In genomic region chr19:40571005-40571318, GRCh38 we compare ENCODE assay signal across 8 cellular contexts. TPM values are rescaled to one million over a fixed set of nuclear protein-coding genes. Genes with fewer than 3 reads are reported as not detected.
DNase-seq lines count a peak whose midpoint lies in the region; ATAC-seq and TF ChIP-seq lines count a peak whose summit lies in the region.

No MANE protein-coding gene starts in this region.

- H3K9me3 ChIP-seq in iPS-18a (ENCODE audit: control insufficient read depth, low read depth, low read length), result no peaks in the 10 kb centered on the region
- no peaks in the 10 kb centered on the region for H3K9me3 ChIP-seq in tibial nerve

- H3K27me3 Mint-ChIP-seq in activated T-cell treated with anti-CD3 and anti-CD28 coated beads, Interleukin-2, amount 50 U/mL, for 4 hours (ENCODE audit: low read depth), result peaks cover 27% of the 10 kb centered on the region
- H3K27me3 Mint-ChIP-seq in activated CD8-positive, alpha-beta T cell treated with anti-CD3 and anti-CD28 coated beads, Interleukin-2, amount 10 ng/mL, durations not matched to agents 7 days and 5 days (ENCODE audit: low read depth), result peaks cover 32% of the 10 kb centered on the region

- no peak for TF ChIP-seq CTCF in tibial nerve (IDR thresholded peaks at IDR 0.05)

- DNase-seq in activated T-cell treated with anti-CD3 and anti-CD28 coated beads, Interleukin-2, amount 50 U/mL, for 4 hours, result no peak
- DNase-seq in activated T-cell treated with anti-CD3 and anti-CD28 coated beads, Interleukin-2, amount 50 U/mL, for 1 hour, result no peak
- no peak for DNase-seq in activated CD8-positive, alpha-beta T cell treated with anti-CD3 and anti-CD28 coated beads, Interleukin-2, amount 10 ng/mL, durations not matched to agents 7 days and 5 days
- DNase-seq in tibial nerve (ENCODE audit: low spot score in 2 of 2) (no peak), NCI-H748 treated with DMSO at 0.1 percent for 48 hours (lab: John Stamatoyannopoulos, UW) (no peak), activated gamma-delta T cell (lab: John Stamatoyannopoulos, UW) (no peak)

- H3K9me3 Mint-ChIP-seq in activated T-cell treated with anti-CD3 and anti-CD28 coated beads, Interleukin-2, amount 50 U/mL, for 4 hours, result no peaks in the 10 kb centered on the region
- no peaks in the 10 kb centered on the region for H3K9me3 Mint-ChIP-seq in activated CD8-positive, alpha-beta T cell treated with anti-CD3 and anti-CD28 coated beads, Interleukin-2, amount 10 ng/mL, durations not matched to agents 7 days and 5 days (ENCODE audit: insufficient read depth)

- TF ChIP-seq POLR2A in tibial nerve (IDR thresholded peaks at IDR 0.05), result peak in 1 of 2 donors; percentile 2

- peak overlapping the region; percentile 73 for H3K27ac Mint-ChIP-seq in activated CD8-positive, alpha-beta T cell treated with anti-CD3 and anti-CD28 coated beads, Interleukin-2, amount 10 ng/mL, durations not matched to agents 7 days and 5 days

- H3K27ac ChIP-seq in iPS-18a (ENCODE audit: low read length) (no peak overlapping the region), tibial nerve (peak overlapping the region; percentile 9 to 89 (median 58))

- H3K9ac ChIP-seq in iPS-18a (ENCODE audit: low read length), result no peak overlapping the region

- peak overlapping the region; percentile 25 for H3K4me3 Mint-ChIP-seq in activated T-cell treated with anti-CD3 and anti-CD28 coated beads, Interleukin-2, amount 50 U/mL, for 4 hours
- H3K4me3 Mint-ChIP-seq in activated CD8-positive, alpha-beta T cell treated with anti-CD3 and anti-CD28 coated beads, Interleukin-2, amount 10 ng/mL, durations not matched to agents 7 days and 5 days, result peak overlapping the region; percentile 62

- CTCF ChIA-PET in activated CD8-positive, alpha-beta T cell treated with anti-CD3 and anti-CD28 coated beads, Interleukin-2, amount 10 ng/mL, durations not matched to agents 7 days and 5 days (lab: Charles Lee), result interaction anchor here (0.6 to 2.3 kb wide), 18 partner anchors 8 to 1640 kb away, joined by 3 to 36 read pairs (median 6); partner anchors contain the start of genes LTBP4, MRPS12 and SARS2

- no peaks in the 10 kb centered on the region for H3K36me3 Mint-ChIP-seq in activated T-cell treated with anti-CD3 and anti-CD28 coated beads, Interleukin-2, amount 50 U/mL, for 4 hours (ENCODE audit: insufficient read depth)
- no peaks in the 10 kb centered on the region for H3K36me3 Mint-ChIP-seq in activated CD8-positive, alpha-beta T cell treated with anti-CD3 and anti-CD28 coated beads, Interleukin-2, amount 10 ng/mL, durations not matched to agents 7 days and 5 days (ENCODE audit: low read depth)

- WGBS in tibial nerve, 2 donors, result 24 to 41% methylated on average over 3 of the region's 3 CpGs

- POLR2A ChIA-PET in activated CD8-positive, alpha-beta T cell treated with anti-CD3 and anti-CD28 coated beads, Interleukin-2, amount 10 ng/mL, durations not matched to agents 7 days and 5 days (lab: Charles Lee), result interaction anchor here (0.7 to 1.4 kb wide), 2 partner anchors 34 to 206 kb away, joined by 3 to 7 read pairs; no protein-coding TSS in a partner anchor

- H3K36me3 ChIP-seq in iPS-18a (ENCODE audit: control insufficient read depth, low read depth, low read length) (no peaks in the 10 kb centered on the region), tibial nerve (no peaks in the 10 kb centered on the region)

- TF ChIP-seq EP300 in tibial nerve (IDR thresholded peaks at IDR 0.05), result no peak

- H3K4me3 ChIP-seq in iPS-18a (ENCODE audit: low read length), result peak overlapping the region; percentile 26
- H3K4me3 ChIP-seq in tibial nerve, result no peak overlapping the region

- H3K4me1 ChIP-seq in iPS-18a (ENCODE audit: control insufficient read depth, low read depth, low read length) (no peaks in the 10 kb centered on the region), tibial nerve (peaks cover 0 to 35% (median 13%) of the 10 kb centered on the region in 4 donors)

- no peak for ATAC-seq in activated T-cell treated with anti-CD3 and anti-CD28 coated beads, Interleukin-2, amount 50 U/mL, for 4 hours
- no peak for ATAC-seq in activated CD8-positive, alpha-beta T cell treated with anti-CD3 and anti-CD28 coated beads, Interleukin-2, amount 10 ng/mL, durations not matched to agents 7 days and 5 days
- ATAC-seq in HG03571 (IDR thresholded peaks at IDR 0.05; ENCODE audit: unreplicated experiment), result no peak

- peaks cover 15% of the 10 kb centered on the region for H3K4me1 Mint-ChIP-seq in activated T-cell treated with anti-CD3 and anti-CD28 coated beads, Interleukin-2, amount 50 U/mL, for 4 hours (ENCODE audit: low read depth)
- H3K4me1 Mint-ChIP-seq in activated CD8-positive, alpha-beta T cell treated with anti-CD3 and anti-CD28 coated beads, Interleukin-2, amount 10 ng/mL, durations not matched to agents 7 days and 5 days (ENCODE audit: low read depth), result peaks cover 20% of the 10 kb centered on the region

- H3K27me3 ChIP-seq in iPS-18a (ENCODE audit: control insufficient read depth, insufficient read depth, low read length) (peaks cover 44% of the 10 kb centered on the region), tibial nerve (peaks cover 0 to 25% of the 10 kb centered on the region in 2 donors)

RNA-seq across cellular contexts. Expression of gene SHKBP1, which starts 5.7 kb away (rescaled TPM):
- total RNA-seq in activated T-cell treated with anti-CD3 and anti-CD28 coated beads, Interleukin-2, amount 50 U/mL, for 4 hours, result 10 to 100 TPM; 80.1 to 86.1 (median 84.8) TPM
- total RNA-seq in activated CD8-positive, alpha-beta T cell treated with anti-CD3 and anti-CD28 coated beads, Interleukin-2, amount 10 ng/mL, durations not matched to agents 7 days and 5 days, result 100 to 1,000 TPM; 116 to 124 TPM
- 100 to 1,000 TPM in 1 of 4 donors, 10 to 100 TPM in 3; 40.8 to 129 (median 51.2) TPM for total RNA-seq in tibial nerve

RNA-seq across cellular contexts. Expression of gene LTBP4, which starts 30.2 kb away (rescaled TPM):
- total RNA-seq in activated T-cell treated with anti-CD3 and anti-CD28 coated beads, Interleukin-2, amount 50 U/mL, for 4 hours, result 100 to 1,000 TPM; 210 to 251 (median 213) TPM
- 10 to 100 TPM; 54.3 to 54.7 TPM for total RNA-seq in activated CD8-positive, alpha-beta T cell treated with anti-CD3 and anti-CD28 coated beads, Interleukin-2, amount 10 ng/mL, durations not matched to agents 7 days and 5 days
- total RNA-seq in tibial nerve, result 1,000 to 10,000 TPM in 2 of 4 donors, 100 to 1,000 TPM in 2; 851 to 1,504 (median 1,156) TPM
